In the genomic region with DNA sequence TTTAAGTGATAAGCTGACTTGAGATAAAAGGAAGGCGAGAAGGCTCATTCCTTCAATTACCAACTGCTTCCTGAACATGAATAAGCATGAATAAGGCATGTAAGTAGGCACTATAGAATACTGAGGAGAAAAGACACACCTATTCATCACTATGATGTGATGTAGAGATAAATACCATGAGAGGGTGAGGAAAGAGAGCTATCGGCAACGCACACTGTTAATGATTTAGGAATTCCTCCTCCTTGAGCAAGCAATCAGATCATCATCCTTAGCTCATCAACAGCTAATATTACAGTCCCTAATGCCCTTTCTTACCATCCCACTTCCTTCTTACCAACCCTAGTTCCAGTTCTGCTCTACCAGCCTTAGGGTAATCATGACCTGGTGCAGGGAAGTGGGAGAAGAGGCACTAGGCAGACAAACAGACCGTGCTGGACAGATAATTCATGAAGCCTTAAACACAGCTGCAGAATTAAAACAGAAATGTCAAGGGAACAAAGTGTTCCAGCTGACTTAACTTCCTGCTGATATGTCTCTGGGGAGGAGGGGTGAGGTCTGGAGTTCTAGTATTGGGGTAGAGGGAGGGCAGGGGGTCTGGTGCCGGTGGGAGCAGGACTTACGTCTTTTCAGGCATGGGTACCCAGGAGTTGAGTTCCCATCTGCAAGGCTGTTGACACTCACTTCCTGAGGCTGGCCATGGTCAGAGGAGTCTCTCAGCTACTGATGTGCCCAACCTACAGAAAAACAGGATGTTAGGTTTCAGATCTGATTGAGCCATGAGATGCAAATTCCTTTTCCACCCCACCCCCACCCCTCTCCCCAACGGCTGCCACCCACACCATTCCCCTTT, we compare ENCODE assay signal across 1 cellular context.
TF ChIP-seq lines count a peak whose summit lies in the region.

No MANE protein-coding gene starts in this region.

TF ChIP-seq in IMR-90, 13 proteins besides CTCF, POLR2A, EP300 and RAD21 (continued from another document):
- TF ChIP-seq, protein P1, sequence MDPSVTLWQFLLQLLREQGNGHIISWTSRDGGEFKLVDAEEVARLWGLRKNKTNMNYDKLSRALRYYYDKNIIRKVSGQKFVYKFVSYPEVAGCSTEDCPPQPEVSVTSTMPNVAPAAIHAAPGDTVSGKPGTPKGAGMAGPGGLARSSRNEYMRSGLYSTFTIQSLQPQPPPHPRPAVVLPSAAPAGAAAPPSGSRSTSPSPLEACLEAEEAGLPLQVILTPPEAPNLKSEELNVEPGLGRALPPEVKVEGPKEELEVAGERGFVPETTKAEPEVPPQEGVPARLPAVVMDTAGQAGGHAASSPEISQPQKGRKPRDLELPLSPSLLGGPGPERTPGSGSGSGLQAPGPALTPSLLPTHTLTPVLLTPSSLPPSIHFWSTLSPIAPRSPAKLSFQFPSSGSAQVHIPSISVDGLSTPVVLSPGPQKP (IDR thresholded peaks at IDR 0.05; ENCODE audit: borderline replicate concordance, low read depth, low read length), result no peak
- no peak for TF ChIP-seq BHLHE40 (IDR thresholded peaks at IDR 0.05; ENCODE audit: low read depth, low read length)
- no peak for TF ChIP-seq RCOR1 (IDR thresholded peaks at IDR 0.05; ENCODE audit: insufficient replicate concordance, low read length)
- TF ChIP-seq CEBPB (IDR thresholded peaks at IDR 0.05; ENCODE audit: low read depth, low read length), result no peak
- no peak for TF ChIP-seq CHD1 (IDR thresholded peaks at IDR 0.05; ENCODE audit: low read depth, low read length)
- no peak for TF ChIP-seq SMC3 (IDR thresholded peaks at IDR 0.05; ENCODE audit: low read depth, low read length)
- no peak for TF ChIP-seq FOS (IDR thresholded peaks at IDR 0.05; ENCODE audit: low read depth, low read length)
- no peak for TF ChIP-seq MAFK (IDR thresholded peaks at IDR 0.05; ENCODE audit: low read depth, low read length)
